ENCODE assay signal across 1 cellular context in genomic region chr14:91227183-91227628, GRCh38.
A peak's percentile ranks its signal among the peaks of the same experiment; 100 is the strongest.
TF ChIP-seq lines count a peak whose summit lies in the region.

No MANE protein-coding gene starts in this region.

TF ChIP-seq in GM12878, 131 proteins besides CTCF, POLR2A, EP300 and RAD21 (continued from another document):
- TF ChIP-seq ZBTB11 (CRISPR knock-in tag; IDR thresholded peaks at IDR 0.05) (no peak), NBN (IDR thresholded peaks at IDR 0.05) (0 out of 2 replicates have a peak, but pooled peaks have one; percentile 46), MLLT1 (IDR thresholded peaks at IDR 0.05) (peak; percentile 51; the same call in 1 of the 2 replicates), POLR2AphosphoS5 (IDR thresholded peaks at IDR 0.05; ENCODE audit: low read length) (no peak), ZBTB4 (CRISPR knock-in tag; IDR thresholded peaks at IDR 0.05) (0 out of 2 replicates have a peak, but pooled peaks have one; percentile 7), RELA (IDR thresholded peaks at IDR 0.05; ENCODE audit: borderline replicate concordance, partially characterized antibody) (no peak), KAT2A (conservative IDR thresholded peaks at IDR 0.05; ENCODE audit: control insufficient read depth, low read depth, low read length) (no peak), IKZF2 (IDR thresholded peaks at IDR 0.05) (peak; percentile 66 to 72; a peak in 2 of 4 replicates), BHLHE40 (IDR thresholded peaks at IDR 0.05; ENCODE audit: borderline replicate concordance in 1 of 2, low read depth in 2 of 2, low read length in 1 of 2) (peak in 1 of 2 experiments; percentile 46; a peak in 1 of 4 replicates), USF1 (IDR thresholded peaks at IDR 0.05; ENCODE audit: borderline replicate concordance, extremely low read length, insufficient read depth, low read depth, low read length) (no peak), RUNX3 (IDR thresholded peaks at IDR 0.05; ENCODE audit: low read length) (peak; percentile 59), RELB (IDR thresholded peaks at IDR 0.05; ENCODE audit: low read depth) (peak; percentile 68; the same call in 1 of the 2 replicates), MTA2 (IDR thresholded peaks at IDR 0.05; ENCODE audit: low read depth) (peak; percentile 55; the same call in 1 of the 2 replicates), ZBTB40 (IDR thresholded peaks at IDR 0.05; ENCODE audit: borderline replicate concordance) (no peak), IKZF1 (conservative IDR thresholded peaks at IDR 0.05) (peak; percentile 86)
TF ChIP-seq in GM12878: peak in this region for 10.
